In genomic region chr11:2138075-2138435, GRCh38 we compare ENCODE assay signal across 10 cellular contexts. TPM values are rescaled to one million over a fixed set of nuclear protein-coding genes. Genes with fewer than 3 reads are reported as not detected.
DNase-seq lines count a peak whose midpoint lies in the region; ATAC-seq and TF ChIP-seq lines count a peak whose summit lies in the region.
"Had no signal": no experiment of that assay in that cellular context is flagged by ENCODE, and none has a peak within 500 bp of the region (broad histone marks: within the 10 kb centered on the region; RNA-seq: fewer than 3 reads in every experiment).

No MANE protein-coding gene starts in this region.

- no peak for ATAC-seq in T-cell (replicated peaks in 1 of 4)

- H3K36me3 ChIP-seq in CD8-positive, alpha-beta memory T cell (ENCODE audit: insufficient read depth, low read length): no peaks in the 10 kb centered on the region
- H3K36me3 ChIP-seq in right atrium auricular region (no peaks in the 10 kb centered on the region), sigmoid colon (no peaks in the 10 kb centered on the region)

- CTCF ChIA-PET in CD8-positive, alpha-beta memory T cell (lab: Charles Lee): no interaction called here
- CTCF ChIA-PET in T-cell (lab: Charles Lee): interaction anchor here in 1 of 2 donors (0.6 kb wide), 1 partner anchor 14 kb away, joined by 3 read pairs; no protein-coding TSS in a partner anchor

- H3K9me3 Mint-ChIP-seq in CD8-positive, alpha-beta memory T cell: no peaks in the 10 kb centered on the region
- no peaks in the 10 kb centered on the region for H3K9me3 Mint-ChIP-seq in T-cell

- no peak for TF ChIP-seq EP300 in sigmoid colon (IDR thresholded peaks at IDR 0.05)

- intact Hi-C loops in sigmoid colon (cut with DNase I): no loop called here

- no peak overlapping the region for H3K27ac Mint-ChIP-seq in CD8-positive, alpha-beta memory T cell
- no peak overlapping the region for H3K27ac Mint-ChIP-seq in T-cell

- no peak for DNase-seq in CD8-positive, alpha-beta memory T cell
- DNase-seq in T-cell: no peak
- DNase-seq in right atrium auricular region (ENCODE audit: low spot score): no peak
- DNase-seq in sigmoid colon: no peak
- DNase-seq in kidney glomerular epithelial cell (lab: John Stamatoyannopoulos, UW): no peak
- DNase-seq in AG20443 (ENCODE audit: low spot score): no peak
- DNase-seq in NCI-H345 treated with DMSO at 0.1 percent for 48 hours (lab: John Stamatoyannopoulos, UW; ENCODE audit: unreplicated experiment): no peak
- DNase-seq in A172 (ENCODE audit: low spot score): no peak
- DNase-seq: activated naive CD4-positive, alpha-beta T cell had no signal

- no peaks in the 10 kb centered on the region for H3K4me1 ChIP-seq in CD8-positive, alpha-beta memory T cell (ENCODE audit: insufficient read depth, low read length)
- H3K4me1 ChIP-seq in right atrium auricular region: peaks cover 0 to 28% of the 10 kb centered on the region in 2 donors
- peaks cover 0 to 35% (median 34%) of the 10 kb centered on the region in 4 donors for H3K4me1 ChIP-seq in sigmoid colon

- POLR2A ChIA-PET in CD8-positive, alpha-beta memory T cell (lab: Charles Lee): no interaction called here
- POLR2A ChIA-PET in T-cell (lab: Charles Lee): no interaction called here

- no peaks in the 10 kb centered on the region for H3K36me3 Mint-ChIP-seq in CD8-positive, alpha-beta memory T cell
- H3K36me3 Mint-ChIP-seq in T-cell: no peaks in the 10 kb centered on the region

- 1 to 2% methylated on average over 43 of the region's 43 CpGs for WGBS in sigmoid colon, 2 donors

- no peak overlapping the region for H3K4me3 ChIP-seq in CD8-positive, alpha-beta memory T cell (ENCODE audit: low read length)
- peak overlapping the region; percentile 29 to 50 for H3K4me3 ChIP-seq in right atrium auricular region
- H3K4me3 ChIP-seq in sigmoid colon: peak overlapping the region; percentile 6 to 40 (median 34)
- H3K4me3 ChIP-seq: SK-N-MC had no signal

- TF ChIP-seq POLR2A in sigmoid colon (IDR thresholded peaks at IDR 0.05): no peak

- no peak for TF ChIP-seq CTCF in right atrium auricular region (IDR thresholded peaks at IDR 0.05)
- no peak for TF ChIP-seq CTCF in sigmoid colon (IDR thresholded peaks at IDR 0.05)

- peaks cover 43 to 51% of the 10 kb centered on the region in 2 donors for H3K27me3 Mint-ChIP-seq in CD8-positive, alpha-beta memory T cell
- H3K27me3 Mint-ChIP-seq in T-cell: peaks cover 42 to 65% of the 10 kb centered on the region in 2 donors

- no peaks in the 10 kb centered on the region for H3K9me3 ChIP-seq in CD8-positive, alpha-beta memory T cell (ENCODE audit: low read length)
- no peaks in the 10 kb centered on the region for H3K9me3 ChIP-seq in right atrium auricular region
- H3K9me3 ChIP-seq in sigmoid colon: no peaks in the 10 kb centered on the region

- H3K27ac ChIP-seq in CD8-positive, alpha-beta memory T cell (ENCODE audit: low read depth, low read length): no peak overlapping the region
- H3K27ac ChIP-seq in right atrium auricular region (peak overlapping the region; percentile 23 to 46), sigmoid colon (peak overlapping the region in 1 of 4 donors; percentile 55)
- H3K27ac ChIP-seq: SK-N-MC had no signal

- H3K4me3 Mint-ChIP-seq in CD8-positive, alpha-beta memory T cell: peak overlapping the region; percentile 48 to 91 (median 81)
- peak overlapping the region; percentile 69 to 76 (median 74) for H3K4me3 Mint-ChIP-seq in T-cell

- peaks cover 30% of the 10 kb centered on the region for H3K27me3 ChIP-seq in CD8-positive, alpha-beta memory T cell (ENCODE audit: insufficient read depth, low read length, poor library complexity, severe bottlenecking)
- H3K27me3 ChIP-seq in right atrium auricular region (peaks cover 9 to 25% of the 10 kb centered on the region in 2 donors), sigmoid colon (peaks cover 45 to 95% (median 65%) of the 10 kb centered on the region in 3 donors)

- H3K4me1 Mint-ChIP-seq in CD8-positive, alpha-beta memory T cell: peaks cover 2 to 19% (median 4%) of the 10 kb centered on the region in 3 donors
- peaks cover 0 to 16% (median 7%) of the 10 kb centered on the region in 3 donors for H3K4me1 Mint-ChIP-seq in T-cell

RNA-seq across cellular contexts. Expression of gene IGF2, which starts 1.1 kb away (rescaled TPM):
- 1 to 10 TPM; 3.3 to 3.5 TPM for total RNA-seq in CD8-positive, alpha-beta memory T cell
- polyA plus RNA-seq in CD8-positive, alpha-beta memory T cell: not detected
- total RNA-seq in T-cell (under 1 TPM in 4 of 5 donors, not detected in 1; 0.30 to 0.98 (median 0.60) TPM), right atrium auricular region (10 to 100 TPM; 43.2 to 61.9 TPM), sigmoid colon (10 to 100 TPM; 13.9 to 63.1 (median 27.0) TPM)
- 1 to 10 TPM; 1.6 to 7.8 (median 2.4) TPM for polyA plus RNA-seq in sigmoid colon
- 0.67 and 0.90 TPM in 2 replicates for total RNA-seq in A172 (2014; rRNA removed; shearing (Covaris generic))

RNA-seq across cellular contexts. Expression of gene INS, which starts 23.0 kb away (rescaled TPM):
- not detected for total RNA-seq in CD8-positive, alpha-beta memory T cell
- polyA plus RNA-seq in CD8-positive, alpha-beta memory T cell: not detected
- total RNA-seq in T-cell (under 1 TPM in 2 of 5 donors, not detected in 3; 0.53 to 0.82 TPM), right atrium auricular region (not detected), sigmoid colon (not detected)
- polyA plus RNA-seq in sigmoid colon: 10 to 100 TPM in 1 of 3 donors, under 1 TPM in 1, not detected in 1; 0.73 to 51.7 TPM
- total RNA-seq in A172 (2014; rRNA removed; shearing (Covaris generic)): not detected in 2 replicates

RNA-seq across cellular contexts. Expression of gene TH, which starts 33.6 kb away (rescaled TPM):
- not detected for total RNA-seq in CD8-positive, alpha-beta memory T cell
- polyA plus RNA-seq in CD8-positive, alpha-beta memory T cell: not detected
- total RNA-seq in T-cell (not detected), right atrium auricular region (not detected), sigmoid colon (not detected)
- polyA plus RNA-seq in sigmoid colon: under 1 TPM in 1 of 3 donors, not detected in 2; 0.17 TPM
- total RNA-seq in A172 (2014; rRNA removed; shearing (Covaris generic)): 0.26 and 0.43 TPM in 2 replicates
